Comparison of ENCODE assay signal across 15 cellular contexts in the genomic region with DNA sequence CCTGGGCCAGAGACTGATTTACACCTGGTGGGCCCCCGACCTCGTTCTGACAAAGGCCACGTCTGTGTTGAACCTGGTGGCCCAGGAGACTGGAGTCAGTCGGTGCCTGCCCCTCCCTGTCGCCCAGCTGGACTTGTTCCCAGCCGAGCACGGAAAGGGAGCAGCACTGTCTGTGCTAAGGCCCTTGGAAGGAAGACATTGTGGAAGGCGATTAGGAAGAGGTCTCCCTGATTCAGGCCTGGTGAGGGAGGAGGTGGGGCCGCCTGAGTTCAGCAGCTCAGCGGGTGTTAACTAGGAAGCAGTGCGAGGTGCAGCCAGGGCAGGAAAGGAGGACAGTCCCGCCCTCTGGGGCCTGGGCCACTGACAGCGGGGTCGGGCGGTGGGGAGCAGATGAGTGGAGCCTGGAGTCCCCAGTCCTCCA.
"Had no signal": no experiment of that assay in that cellular context is flagged by ENCODE, and none has a peak within 500 bp of the region (broad histone marks: within the 10 kb centered on the region; RNA-seq: fewer than 3 reads in every experiment).

No MANE protein-coding gene starts in this region.

- ATAC-seq: gastrocnemius medialis; left lung; naive thymus-derived CD4-positive, alpha-beta T cell; stimulated activated naive CD8-positive, alpha-beta T cell treated with anti-CD3 and anti-CD28 coated beads, Interleukin-15, Interleukin-2, amounts not matched to agents 100 U/mL and 50 U/mL, for 24 hours; upper lobe of right lung had no signal

- H3K27ac ChIP-seq: cardiac muscle cell, colonic mucosa, gastrocnemius medialis, heart right ventricle, left lung, prostate gland, upper lobe of right lung had no signal

- H3K4me1 ChIP-seq: colonic mucosa, prostate gland, upper lobe of right lung had no signal

- DNase-seq: activated CD4-positive, alpha-beta T cell treated with anti-CD3 and anti-CD28 coated beads, Interleukin-2, amount 10 ng/mL, durations not matched to agents 24 days and 14 days; activated naive CD4-positive, alpha-beta T cell treated with anti-CD3 and anti-CD28 coated beads, Interleukin-2, amount 10 ng/mL, durations not matched to agents 7 days and 5 days; colonic mucosa; gastrocnemius medialis; heart right ventricle; islet precursor cell; naive thymus-derived CD4-positive, alpha-beta T cell; stimulated activated CD4-positive, alpha-beta T cell treated with anti-CD3 and anti-CD28 coated beads, Interleukin-12 subunit alpha, Interleukin-12 subunit beta, amount 100 ng/mL, for 4 hours; stimulated activated CD4-positive, alpha-beta T cell treated with anti-CD3 and anti-CD28 coated beads, Interleukin-2, amount 100 ng/mL, for 48 hours; stimulated activated naive CD8-positive, alpha-beta T cell treated with anti-CD3 and anti-CD28 coated beads, Interleukin-15, Interleukin-2, amounts not matched to agents 100 U/mL and 50 U/mL, for 24 hours; T-helper 9 cell; upper lobe of right lung had no signal

- H3K4me3 ChIP-seq: cardiac muscle cell, colonic mucosa, gastrocnemius medialis, heart right ventricle, left lung, prostate gland, upper lobe of right lung had no signal

- H3K9me3 ChIP-seq: colonic mucosa, gastrocnemius medialis, prostate gland, upper lobe of right lung had no signal

- H3K27me3 ChIP-seq: cardiac muscle cell, colonic mucosa, gastrocnemius medialis, heart right ventricle, upper lobe of right lung had no signal

- H3K36me3 ChIP-seq: cardiac muscle cell, colonic mucosa, gastrocnemius medialis, left lung, prostate gland, upper lobe of right lung had no signal
